Comparison of ENCODE assay signal across 20 cellular contexts in genomic region chr1:153364181-153364580, GRCh38. TPM values are rescaled to one million over a fixed set of nuclear protein-coding genes. Genes with fewer than 3 reads are reported as not detected.
DNase-seq lines count a peak whose midpoint lies in the region; ATAC-seq and TF ChIP-seq lines count a peak whose summit lies in the region.
"Had no signal": no experiment of that assay in that cellular context is flagged by ENCODE, and none has a peak within 500 bp of the region (broad histone marks: within the 10 kb centered on the region; RNA-seq: fewer than 3 reads in every experiment).

No MANE protein-coding gene starts in this region.

- dilution Hi-C loops in mammary epithelial cell (cut with HindIII; ENCODE audit: low sequenced_read_pairs): no loop called here

- H3K9ac ChIP-seq in mammary epithelial cell (ENCODE audit: insufficient read depth, low read length) (no peak overlapping the region), smooth muscle cell (ENCODE audit: low read depth) (no peak overlapping the region)

- no peaks in the 10 kb centered on the region for H3K9me3 ChIP-seq in mammary epithelial cell (replicated peaks; ENCODE audit: insufficient read depth, low read length)
- no peaks in the 10 kb centered on the region for H3K9me3 ChIP-seq in esophagus squamous epithelium
- H3K9me3 ChIP-seq in smooth muscle cell (replicated peaks; ENCODE audit: low read depth): no peaks in the 10 kb centered on the region
- H3K9me3 ChIP-seq: Peyer's patch had no signal

- peak overlapping the region; percentile 67 for H3K27ac ChIP-seq in HL-60 (replicated peaks)
- H3K27ac ChIP-seq in mammary epithelial cell (ENCODE audit: insufficient read depth, low read depth, low read length): no peak overlapping the region
- peak overlapping the region; percentile 75 to 94 (median 90) for H3K27ac ChIP-seq in esophagus squamous epithelium
- H3K27ac ChIP-seq in smooth muscle cell (ENCODE audit: low read depth): peak overlapping the region; percentile 19
- H3K27ac ChIP-seq: Peyer's patch had no signal

- TF ChIP-seq CTCF in HL-60 (IDR thresholded peaks at IDR 0.05; ENCODE audit: insufficient read depth, low read length) (no peak), mammary epithelial cell (conservative IDR thresholded peaks at IDR 0.05 in 1 of 2, IDR thresholded peaks at IDR 0.05 in 1 of 2; ENCODE audit: extremely low read depth in 1 of 2, insufficient read depth in 1 of 2, low read depth in 1 of 2, low read length in 2 of 2) (no peak), esophagus squamous epithelium (IDR thresholded peaks at IDR 0.05) (no peak), smooth muscle cell (IDR thresholded peaks at IDR 0.05; ENCODE audit: borderline replicate concordance, insufficient read depth, poor library complexity, severe bottlenecking) (no peak)

- no peaks in the 10 kb centered on the region for H3K36me3 ChIP-seq in mammary epithelial cell (ENCODE audit: insufficient read depth, low read length)
- no peaks in the 10 kb centered on the region for H3K36me3 ChIP-seq in esophagus squamous epithelium
- no peaks in the 10 kb centered on the region for H3K36me3 ChIP-seq in smooth muscle cell (ENCODE audit: low read depth)
- H3K36me3 ChIP-seq: Peyer's patch had no signal

- intact Hi-C loops in mammary epithelial cell (cut with micrococcal nuclease) (no loop called here), esophagus squamous epithelium (cut with DNase I) (no loop called here), head of caudate nucleus (cut with DNase I) (no loop called here)

- H3K4me3 ChIP-seq in HL-60 (replicated peaks; ENCODE audit: insufficient read depth, low read length) (no peak overlapping the region), mammary epithelial cell (replicated peaks in 1 of 3; ENCODE audit: insufficient read depth in 1 of 3, low read depth in 2 of 3, low read length in 3 of 3) (no peak overlapping the region), esophagus squamous epithelium (no peak overlapping the region), smooth muscle cell (no peak overlapping the region)
- H3K4me3 ChIP-seq: GM23338, Peyer's patch had no signal

- peaks cover 12% of the 10 kb centered on the region for H3K4me1 ChIP-seq in mammary epithelial cell (ENCODE audit: insufficient read depth, low read length)
- peaks cover 34 to 91% (median 40%) of the 10 kb centered on the region in 3 donors for H3K4me1 ChIP-seq in esophagus squamous epithelium
- no peaks in the 10 kb centered on the region for H3K4me1 ChIP-seq in smooth muscle cell (ENCODE audit: low read depth)
- H3K4me1 ChIP-seq: Peyer's patch had no signal

- H2AFZ ChIP-seq in mammary epithelial cell (ENCODE audit: low read depth, low read length) (no peak overlapping the region), smooth muscle cell (ENCODE audit: low read depth) (no peak overlapping the region)
- H2AFZ ChIP-seq: GM23338 had no signal

- no peaks in the 10 kb centered on the region for H3F3A ChIP-seq in smooth muscle cell (ENCODE audit: low read depth)

- BruUV-seq in mammary epithelial cell (replicated peaks; lab: Mats Ljungman, UMichigan): no TSS peak

- H3K4me2 ChIP-seq in mammary epithelial cell (ENCODE audit: insufficient read depth, low read depth, low read length): no peak overlapping the region
- H3K4me2 ChIP-seq in smooth muscle cell: no peak overlapping the region
- H3K4me2 ChIP-seq: GM23338 had no signal

- no peak for TF ChIP-seq POLR2A in esophagus squamous epithelium (IDR thresholded peaks at IDR 0.05)

- H3K79me2 ChIP-seq in mammary epithelial cell (ENCODE audit: insufficient read depth, low read length): no peaks in the 10 kb centered on the region
- H3K79me2 ChIP-seq in smooth muscle cell (ENCODE audit: low read depth): no peaks in the 10 kb centered on the region

- H3K27me3 ChIP-seq in HL-60 (ENCODE audit: insufficient read depth, poor library complexity, severe bottlenecking) (no peaks in the 10 kb centered on the region), mammary epithelial cell (ENCODE audit: insufficient read depth, low read length) (no peaks in the 10 kb centered on the region), esophagus squamous epithelium (peaks cover 0 to 3% (median 0%) of the 10 kb centered on the region in 4 donors), smooth muscle cell (ENCODE audit: low read depth) (no peaks in the 10 kb centered on the region)
- H3K27me3 ChIP-seq: Peyer's patch had no signal

- CTCF ChIA-PET in mammary epithelial cell (lab: Charles Lee; ENCODE audit: low non-redundant PET): no interaction called here

- DNase-seq in HL-60 (ENCODE audit: low read depth in 1 of 2, low spot score in 1 of 2) (no peak), mammary epithelial cell (peak; percentile 50), esophagus squamous epithelium (lab: John Stamatoyannopoulos, UW) (no peak), smooth muscle cell (lab: John Stamatoyannopoulos, UW; ENCODE audit: unreplicated experiment) (no peak), OCI-M2 (lab: John Stamatoyannopoulos, UW; ENCODE audit: unreplicated experiment) (no peak), head of caudate nucleus (no peak), SKM-1 (lab: John Stamatoyannopoulos, UW; ENCODE audit: unreplicated experiment) (no peak)
- DNase-seq: CD4-positive, alpha-beta T cell; DMS79; NCI-H1417 treated with DMSO at 0.1 percent for 48 hours; NCI-H2029 treated with DMSO at 0.1 percent for 48 hours; NCI-H510A; NCI-H774; Peyer's patch; Right ventricle myocardium superior had no signal

- H4K20me1 ChIP-seq in mammary epithelial cell (ENCODE audit: insufficient read depth, low read length): no peaks in the 10 kb centered on the region
- no peaks in the 10 kb centered on the region for H4K20me1 ChIP-seq in smooth muscle cell (ENCODE audit: low read depth)

- no peak for ATAC-seq in HG02938 (IDR thresholded peaks at IDR 0.05; ENCODE audit: unreplicated experiment)
- ATAC-seq: GM23338, HCT116, SK-N-SH treated with all-trans-retinoic acid at 6 μM for 48 hours had no signal

- in situ Hi-C loops in mammary epithelial cell (cut with MboI; ENCODE audit: low sequenced_read_pairs in 2 of 2): loop anchor here in 1 of 2 donors (5.0 kb wide), 1 partner anchor 38 kb away; no protein-coding TSS in a partner anchor

RNA-seq across cellular contexts. Expression of gene S100A9, which starts 6.5 kb away (rescaled TPM):
- total RNA-seq in mammary epithelial cell (100 to 1,000 TPM in 1 of 2 donors, 10 to 100 TPM in 1; 95.5 to 606 TPM), esophagus squamous epithelium (over 10,000 TPM; 15,145 to 90,256 (median 57,331) TPM), smooth muscle cell (125 and 197 TPM in 2 replicates)
- polyA plus RNA-seq in mammary epithelial cell (694 TPM), smooth muscle cell (39.8 and 81.9 TPM in 2 replicates)
- polyA minus RNA-seq in mammary epithelial cell: 47.9 TPM
- total RNA-seq: GM23338 had no signal
- polyA plus RNA-seq: GM23338 had no signal

RNA-seq across cellular contexts. Expression of gene S100A12, which starts 11.2 kb away (rescaled TPM):
- total RNA-seq in mammary epithelial cell (under 1 TPM in 1 of 2 donors, not detected in 1; 0.66 TPM), esophagus squamous epithelium (100 to 1,000 TPM in 1 of 4 donors, 10 to 100 TPM in 3; 16.2 to 154 (median 49.0) TPM), smooth muscle cell (not detected in 2 replicates)
- polyA plus RNA-seq in mammary epithelial cell (1.0 TPM), smooth muscle cell (not detected in 2 replicates)
- polyA minus RNA-seq in mammary epithelial cell: not detected
- total RNA-seq: G401, GM23338, Peyer's patch had no signal
- polyA plus RNA-seq: GM23338 had no signal

RNA-seq across cellular contexts. Expression of gene PGLYRP4, which starts 15.5 kb away (rescaled TPM):
- under 1 TPM; 0.17 to 0.87 TPM for total RNA-seq in mammary epithelial cell
- polyA plus RNA-seq in mammary epithelial cell: 0.11 TPM
- not detected for polyA minus RNA-seq in mammary epithelial cell
- total RNA-seq in esophagus squamous epithelium: 10 to 100 TPM in 1 of 4 donors, 1 to 10 TPM in 3; 4.2 to 15.1 (median 6.9) TPM
- 0.54 and 1.1 TPM in 2 replicates for total RNA-seq in smooth muscle cell
- 0.43 and 0.64 TPM in 2 replicates for polyA plus RNA-seq in smooth muscle cell
- total RNA-seq: CD4-positive, alpha-beta T cell; G401; GM23338; Peyer's patch; Right ventricle myocardium superior had no signal
- polyA plus RNA-seq: GM23338 had no signal

RNA-seq across cellular contexts. Expression of gene S100A8, which starts 26.7 kb away (rescaled TPM):
- 100 to 1,000 TPM in 1 of 2 donors, 1 to 10 TPM in 1; 4.0 to 363 TPM for total RNA-seq in mammary epithelial cell
- 133 TPM for polyA plus RNA-seq in mammary epithelial cell
- polyA minus RNA-seq in mammary epithelial cell: 9.8 TPM
- over 10,000 TPM in 3 of 4 donors, 1,000 to 10,000 TPM in 1; 4,308 to 17,245 (median 15,998) TPM for total RNA-seq in esophagus squamous epithelium
- not detected in 2 replicates for total RNA-seq in smooth muscle cell
- 0.79 TPM in 1 of 2 replicates, not detected in the other for polyA plus RNA-seq in smooth muscle cell
- total RNA-seq: G401, GM23338 had no signal
- polyA plus RNA-seq: GM23338 had no signal

RNA-seq across cellular contexts. Expression of gene PGLYRP3, which starts 51.4 kb away (rescaled TPM):
- 1 to 10 TPM in 1 of 2 donors, not detected in 1; 1.8 TPM for total RNA-seq in mammary epithelial cell
- polyA plus RNA-seq in mammary epithelial cell: 0.25 TPM
- not detected for polyA minus RNA-seq in mammary epithelial cell
- 10 to 100 TPM; 14.3 to 44.0 (median 23.8) TPM for total RNA-seq in esophagus squamous epithelium
- total RNA-seq in smooth muscle cell: not detected in 2 replicates
- 0.31 TPM in 1 of 2 replicates, not detected in the other for polyA plus RNA-seq in smooth muscle cell
- total RNA-seq: CD4-positive, alpha-beta T cell; G401; GM23338; Peyer's patch; Right ventricle myocardium superior had no signal
- polyA plus RNA-seq: GM23338 had no signal

Comparison
In these comparisons a context has a peak if more than half of its experiments do, and no peak if none do; other contexts are left out.
1. RNA of gene S100A9, which starts 6.5 kb away (total RNA-seq): 15,145 to 90,256 TPM in esophagus squamous epithelium; 95.5 to 606 TPM in mammary epithelial cell and 125 to 197 TPM in smooth muscle cell; every median in the first group is over 10 times any median in the second.
2. RNA of gene S100A12, which starts 11.2 kb away (total RNA-seq): 16.2 to 154 TPM in esophagus squamous epithelium; 0.66 TPM in mammary epithelial cell and not detected in smooth muscle cell; every median in the first group is over 10 times any median in the second.